Comparison of ENCODE assay signal across 8 cellular contexts in genomic region chr2:237774811-237775553, GRCh38. TPM values are rescaled to one million over a fixed set of nuclear protein-coding genes. Genes with fewer than 3 reads are reported as not detected.
A peak's percentile ranks its signal among the peaks of the same experiment; 100 is the strongest.
DNase-seq lines count a peak whose midpoint lies in the region; ATAC-seq and TF ChIP-seq lines count a peak whose summit lies in the region.

No MANE protein-coding gene starts in this region.

- peak overlapping the region in 3 of 6 donors; percentile 18 to 92 (median 67) for H3K27ac Mint-ChIP-seq in naive B cell

- peaks cover 0 to 2% (median 0%) of the 10 kb centered on the region in 7 donors for H3K9me3 Mint-ChIP-seq in naive B cell

- no peaks in the 10 kb centered on the region for H3K4me1 ChIP-seq in upper lobe of right lung

- no peak overlapping the region for H3K27ac ChIP-seq in upper lobe of right lung

- H3K4me3 ChIP-seq in epithelial cell of proximal tubule (ENCODE audit: low read depth, low read length) (no peak overlapping the region), upper lobe of right lung (no peak overlapping the region)

- ATAC-seq in naive B cell (ENCODE audit: low read depth in 2 of 2) (peak in 1 of 2 donors; percentile 61), upper lobe of right lung (peak; percentile 94), HG03175 (IDR thresholded peaks at IDR 0.05; ENCODE audit: unreplicated experiment) (no peak)

- TF ChIP-seq CTCF in epithelial cell of proximal tubule (conservative IDR thresholded peaks at IDR 0.05; ENCODE audit: low read depth, low read length) (peak; percentile 69), upper lobe of right lung (IDR thresholded peaks at IDR 0.05) (peak; percentile 62)

- H3K27me3 ChIP-seq in upper lobe of right lung = no peaks in the 10 kb centered on the region

- H3K9me3 ChIP-seq in upper lobe of right lung = no peaks in the 10 kb centered on the region

- peak; percentile 53 for DNase-seq in COLO829 (ENCODE audit: low spot score)
- DNase-seq in H4 (ENCODE audit: low spot score) = peak; percentile 46
- peak; percentile 37 for DNase-seq in NCI-H345 (lab: John Stamatoyannopoulos, UW)
- DNase-seq in activated CD4-positive, alpha-beta T cell treated with anti-CD3 and anti-CD28 coated beads for 48 hours = peak; percentile 66
- no peak for DNase-seq in epithelial cell of proximal tubule (ENCODE audit: low read depth)
- DNase-seq in naive B cell = peak; percentile 45
- no peak for DNase-seq in upper lobe of right lung

- H3K36me3 Mint-ChIP-seq in naive B cell = peaks cover 34 to 55% of the 10 kb centered on the region in 2 donors

- no peaks in the 10 kb centered on the region for H3K27me3 Mint-ChIP-seq in naive B cell

- intact Hi-C loops in upper lobe of right lung (cut with DNase I) = no loop called here

- H3K4me1 Mint-ChIP-seq in naive B cell = peaks cover 0 to 5% (median 0%) of the 10 kb centered on the region in 3 donors

- H3K36me3 ChIP-seq in upper lobe of right lung = peaks cover 96% of the 10 kb centered on the region

- H3K4me3 Mint-ChIP-seq in naive B cell = no peak overlapping the region

RNA-seq across cellular contexts. Expression of gene RBM44, which starts 23.6 kb away (rescaled TPM):
- 0.12 TPM in 1 of 2 replicates, not detected in the other for total RNA-seq in H4 (2014; rRNA removed; shearing (Covaris generic))
- total RNA-seq in epithelial cell of proximal tubule = 0.14 and 0.75 TPM in 2 replicates
- under 1 TPM in 2 of 6 donors, not detected in 4; 0.17 to 0.24 TPM for polyA plus RNA-seq in naive B cell (ENCODE audit: low read depth in 6 of 6)
- total RNA-seq in upper lobe of right lung = 1.8 TPM

Comparison
In these comparisons a context has a peak if more than half of its experiments do, and no peak if none do; other contexts are left out.
1. DNase-seq: peak in COLO829 (single experiment), H4 (single experiment), NCI-H345 (single experiment), activated CD4-positive, alpha-beta T cell treated with anti-CD3 and anti-CD28 coated beads for 48 hours (single experiment) and naive B cell (single experiment); none in epithelial cell of proximal tubule (single experiment) and upper lobe of right lung (single experiment).